11 cellular contexts compared by ENCODE assay signal in genomic region chr12:91704446-91704845, GRCh38.
DNase-seq lines count a peak whose midpoint lies in the region; ATAC-seq and FAIRE-seq lines count a peak whose summit lies in the region.
"Had no signal": no experiment of that assay in that cellular context is flagged by ENCODE, and none has a peak within 500 bp of the region (broad histone marks: within the 10 kb centered on the region; RNA-seq: fewer than 3 reads in every experiment).

No MANE protein-coding gene starts in this region.

- H3K4me3 ChIP-seq in adipocyte (ENCODE audit: low read length) (no peak overlapping the region), right cardiac atrium (ENCODE audit: low read length) (no peak overlapping the region)
- H3K4me3 ChIP-seq: BLaER1 had no signal

- no peaks in the 10 kb centered on the region for H3K27me3 ChIP-seq in adipocyte (replicated peaks; ENCODE audit: control insufficient read depth, insufficient read depth, low read length)
- H3K27me3 ChIP-seq in right cardiac atrium (ENCODE audit: control insufficient read depth, insufficient read depth) = no peaks in the 10 kb centered on the region
- H3K27me3 ChIP-seq: BLaER1 had no signal

- H3K4me1 ChIP-seq in adipocyte (ENCODE audit: control insufficient read depth, insufficient read depth, low read length) (no peaks in the 10 kb centered on the region), right cardiac atrium (ENCODE audit: control insufficient read depth, insufficient read depth, low read length) (no peaks in the 10 kb centered on the region)
- H3K4me1 ChIP-seq: BLaER1 had no signal

- FAIRE-seq in RCC 7860 (lab: Jason Lieb, UNC) = no peak

- peak; percentile 69 for DNase-seq in DMS53 (lab: John Stamatoyannopoulos, UW)
- peak; percentile 22 for DNase-seq in NCI-H1417 treated with DMSO at 0.1 percent for 48 hours (lab: John Stamatoyannopoulos, UW)
- peak; percentile 32 for DNase-seq in adipocyte (ENCODE audit: low read depth)
- peak; percentile 6 for DNase-seq in hepatic stellate cell (ENCODE audit: low spot score)
- no peak for DNase-seq in RCC 7860 (ENCODE audit: low spot score)
- no peak for DNase-seq in right cardiac atrium
- no peak for DNase-seq in left ventricle myocardium superior
- DNase-seq: activated naive CD8-positive, alpha-beta T cell treated with anti-CD3 and anti-CD28 coated beads, Interleukin-2, amount 10 ng/mL, durations not matched to agents 7 days and 5 days; retina had no signal

- no peaks in the 10 kb centered on the region for H3K36me3 ChIP-seq in adipocyte (ENCODE audit: control insufficient read depth, insufficient read depth, low read length, severe bottlenecking)
- H3K36me3 ChIP-seq: BLaER1 had no signal

- 55% methylated on average over 2 of the region's 2 CpGs for WGBS in right cardiac atrium

- H3K9ac ChIP-seq in adipocyte (ENCODE audit: low read length) = no peak overlapping the region
- H3K9ac ChIP-seq: BLaER1 had no signal

- intact Hi-C loops in right cardiac atrium (cut with DNase I) = no loop called here
- intact Hi-C loops in left ventricle myocardium superior (cut with micrococcal nuclease) = no loop called here

- ATAC-seq in HG03139 (IDR thresholded peaks at IDR 0.05; ENCODE audit: unreplicated experiment) (no peak), right cardiac atrium (no peak), left ventricle myocardium superior (no peak)

- no peaks in the 10 kb centered on the region for H3K9me3 ChIP-seq in adipocyte (ENCODE audit: control insufficient read depth, low read length)
- H3K9me3 ChIP-seq in right cardiac atrium (ENCODE audit: control insufficient read depth, low read length) = no peaks in the 10 kb centered on the region
- H3K9me3 ChIP-seq: BLaER1 had no signal

- no peak overlapping the region for H3K27ac ChIP-seq in right cardiac atrium (ENCODE audit: low read length)
- H3K27ac ChIP-seq: BLaER1 had no signal

Comparison
In these comparisons a context has a peak if more than half of its experiments do, and no peak if none do; other contexts are left out.
1. DNase-seq: peak in DMS53 (single experiment), NCI-H1417 treated with DMSO at 0.1 percent for 48 hours (single experiment), adipocyte (single experiment) and hepatic stellate cell (single experiment); none in RCC 7860 (single experiment), right cardiac atrium (0 of 3) and left ventricle myocardium superior (single experiment).